13 cellular contexts compared by ENCODE assay signal in the genomic region with DNA sequence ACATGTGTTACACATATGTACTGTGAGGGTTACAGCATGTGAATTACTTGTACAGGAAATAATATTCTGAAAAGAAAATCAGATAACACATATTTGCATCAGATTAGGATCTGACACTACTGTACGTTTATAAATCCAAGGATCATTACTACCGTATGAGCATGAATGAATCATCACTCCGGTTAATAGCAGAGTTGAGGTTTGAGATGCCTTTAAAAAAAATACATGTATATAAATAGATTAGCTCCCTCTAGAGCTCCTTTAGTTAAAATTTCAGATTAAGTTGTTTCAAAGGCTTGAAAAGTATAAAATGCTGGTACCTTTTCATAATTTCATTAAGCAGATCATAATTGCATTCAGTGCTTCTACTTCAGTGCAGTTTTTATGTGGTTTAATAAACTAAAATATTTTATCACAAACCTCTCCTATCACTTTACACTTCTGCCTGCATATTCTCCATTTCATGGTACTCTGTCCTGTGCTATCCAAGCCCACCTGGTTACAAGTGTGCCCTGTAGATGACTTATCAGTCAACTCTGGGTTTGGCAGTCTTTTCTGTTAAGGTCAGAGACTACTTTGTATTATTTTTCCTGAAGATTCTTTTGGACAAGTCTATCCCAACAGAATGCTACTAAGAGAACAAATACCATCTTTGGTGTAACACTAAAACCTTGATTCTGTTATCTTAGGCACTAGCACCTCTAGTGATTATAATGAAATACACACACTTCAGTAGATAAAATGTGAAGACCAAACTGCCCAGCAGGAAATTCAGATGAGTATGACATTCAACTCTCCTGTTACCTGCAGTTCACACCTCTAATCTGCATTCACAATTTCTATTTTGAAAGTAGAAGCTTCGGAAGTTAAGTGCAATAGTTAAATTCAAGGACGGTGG. TPM values are rescaled to one million over a fixed set of nuclear protein-coding genes. Genes with fewer than 3 reads are reported as not detected.
DNase-seq lines count a peak whose midpoint lies in the region; ATAC-seq and TF ChIP-seq lines count a peak whose summit lies in the region.
"Had no signal": no experiment of that assay in that cellular context is flagged by ENCODE, and none has a peak within 500 bp of the region (broad histone marks: within the 10 kb centered on the region; RNA-seq: fewer than 3 reads in every experiment).

No MANE protein-coding gene starts in this region.

- H3K4me1 Mint-ChIP-seq in T-cell, result peaks cover 0 to 6% (median 0%) of the 10 kb centered on the region in 3 donors

- CTCF ChIA-PET in T-cell (lab: Charles Lee), result no interaction called here

- 0 out of 2 replicates have a peak, but pooled peaks have one; percentile 4 for TF ChIP-seq CTCF in OCI-LY1 (IDR thresholded peaks at IDR 0.05; ENCODE audit: low read length)
- TF ChIP-seq CTCF in epithelial cell of esophagus (IDR thresholded peaks at IDR 0.05; ENCODE audit: insufficient read depth, low read depth, low read length, missing control alignments), result no peak

- DNase-seq in DMS53 (lab: John Stamatoyannopoulos, UW), result peak; percentile 20
- no peak for DNase-seq in DMS53 treated with DMSO at 0.1 percent for 48 hours (lab: John Stamatoyannopoulos, UW; ENCODE audit: unreplicated experiment)
- DNase-seq in epithelial cell of esophagus (ENCODE audit: low read depth), result peak; percentile 65
- DNase-seq in skeletal muscle cell (ENCODE audit: low read depth), result peak; percentile 33
- no peak for DNase-seq in 8988T
- DNase-seq in T-cell, result no peak
- DNase-seq: activated CD4-positive, alpha-beta memory T cell treated with anti-CD3 and anti-CD28 coated beads for 36 hours; anterior cingulate cortex; naive thymus-derived CD8-positive, alpha-beta T cell; transverse colon had no signal

- no peaks in the 10 kb centered on the region for H3K9me2 ChIP-seq in OCI-LY1 (ENCODE audit: low read depth, low read length)

- ATAC-seq in GM18519 (IDR thresholded peaks at IDR 0.05; ENCODE audit: low FRiP score, unreplicated experiment), result no peak
- ATAC-seq in T-cell (replicated peaks in 1 of 4), result no peak
- ATAC-seq: naive thymus-derived CD8-positive, alpha-beta T cell; Right ventricle myocardium inferior had no signal

- peaks cover 9% of the 10 kb centered on the region for H3K4me1 ChIP-seq in OCI-LY1 (ENCODE audit: insufficient read depth, low read length, severe bottlenecking)

- no peaks in the 10 kb centered on the region for H3K9me3 Mint-ChIP-seq in T-cell
- H3K9me3 Mint-ChIP-seq: activated CD4-positive, alpha-beta memory T cell treated with anti-CD3 and anti-CD28 coated beads for 36 hours; naive thymus-derived CD8-positive, alpha-beta T cell had no signal

- H3K4me3 ChIP-seq in OCI-LY1 (ENCODE audit: low read depth, low read length, poor library complexity, severe bottlenecking), result no peak overlapping the region
- H3K4me3 ChIP-seq in epithelial cell of esophagus (ENCODE audit: low read length), result no peak overlapping the region
- no peak overlapping the region for H3K4me3 ChIP-seq in skeletal muscle cell (ENCODE audit: low read depth, low read length)
- H3K4me3 ChIP-seq: transverse colon had no signal

- H2AFZ ChIP-seq in OCI-LY1 (ENCODE audit: low read length), result no peak overlapping the region

- H3K27ac Mint-ChIP-seq in T-cell, result no peak overlapping the region
- H3K27ac Mint-ChIP-seq: activated CD4-positive, alpha-beta memory T cell treated with anti-CD3 and anti-CD28 coated beads for 36 hours; naive thymus-derived CD8-positive, alpha-beta T cell had no signal

- H3K4me3 Mint-ChIP-seq in T-cell, result no peak overlapping the region
- H3K4me3 Mint-ChIP-seq: activated CD4-positive, alpha-beta memory T cell treated with anti-CD3 and anti-CD28 coated beads for 36 hours; naive thymus-derived CD8-positive, alpha-beta T cell had no signal

- no peaks in the 10 kb centered on the region for H3K27me3 Mint-ChIP-seq in T-cell
- H3K27me3 Mint-ChIP-seq: activated CD4-positive, alpha-beta memory T cell treated with anti-CD3 and anti-CD28 coated beads for 36 hours; naive thymus-derived CD8-positive, alpha-beta T cell had no signal

- H3K36me3 Mint-ChIP-seq in T-cell, result peaks cover 7% of the 10 kb centered on the region

- H3K9ac ChIP-seq in OCI-LY1 (ENCODE audit: low read length), result no peak overlapping the region

- no peak overlapping the region for H3K4me2 ChIP-seq in OCI-LY1 (ENCODE audit: low read length)

- no peaks in the 10 kb centered on the region for H3K36me3 ChIP-seq in OCI-LY1 (ENCODE audit: insufficient read depth, low read length)
- H3K36me3 ChIP-seq: transverse colon had no signal

- H3F3A ChIP-seq in OCI-LY1 (ENCODE audit: insufficient read depth, low read length), result no peaks in the 10 kb centered on the region

- H3K79me2 ChIP-seq in OCI-LY1 (ENCODE audit: insufficient read depth, low read length), result no peaks in the 10 kb centered on the region

- H3K9me3 ChIP-seq in OCI-LY1 (ENCODE audit: low read length), result no peaks in the 10 kb centered on the region
- H3K9me3 ChIP-seq: transverse colon had no signal

- H3K27me3 ChIP-seq in OCI-LY1 (ENCODE audit: insufficient read depth, low read length), result no peaks in the 10 kb centered on the region
- H3K27me3 ChIP-seq: transverse colon had no signal

- no peak overlapping the region for H3K27ac ChIP-seq in OCI-LY1 (ENCODE audit: low read depth, low read length, poor library complexity, severe bottlenecking)
- H3K27ac ChIP-seq: transverse colon had no signal

- POLR2A ChIA-PET in T-cell (lab: Charles Lee), result no interaction called here

- H4K20me1 ChIP-seq in OCI-LY1 (ENCODE audit: insufficient read depth, low read length), result no peaks in the 10 kb centered on the region

RNA-seq across cellular contexts. Expression of a gene that starts 48.0 kb away (rescaled TPM):
- 1 to 10 TPM; 1.5 to 4.0 (median 2.0) TPM for total RNA-seq in T-cell

Comparison
In these comparisons a context has a peak if more than half of its experiments do, and no peak if none do; other contexts are left out.
1. DNase-seq: peak in DMS53 (single experiment), epithelial cell of esophagus (single experiment) and skeletal muscle cell (single experiment); none in DMS53 treated with DMSO at 0.1 percent for 48 hours (single experiment), 8988T (single experiment) and T-cell (0 of 34).